Comparison of ENCODE assay signal across 20 cellular contexts in genomic region chr16:17830651-17831050, GRCh38.
"Had no signal": no experiment of that assay in that cellular context is flagged by ENCODE, and none has a peak within 500 bp of the region (broad histone marks: within the 10 kb centered on the region; RNA-seq: fewer than 3 reads in every experiment).

No MANE protein-coding gene starts in this region.

- H3K9me3 Mint-ChIP-seq: dendritic cell treated with granulocyte-macrophage colony-stimulating factor and Interleukin-4, amounts not matched to agents 40 ng/mL and 50 ng/mL, for 4 days; natural killer cell; neural progenitor cell; stimulated activated effector memory CD8-positive, alpha-beta T cell treated with anti-CD3 and anti-CD28 coated beads, Interleukin-12 subunit alpha, Interleukin-12 subunit beta, amount 100 ng/mL, for 72 hours; stimulated activated naive CD8-positive, alpha-beta T cell treated with anti-CD3 and anti-CD28 coated beads, Interleukin-15, Interleukin-2, amounts not matched to agents 100 ng/mL and 50 ng/mL, for 24 hours had no signal

- H3K27me3 Mint-ChIP-seq: dendritic cell treated with granulocyte-macrophage colony-stimulating factor and Interleukin-4, amounts not matched to agents 40 ng/mL and 50 ng/mL, for 4 days had no signal

- H3K4me2 ChIP-seq: neural progenitor cell had no signal

- H3K4me3 Mint-ChIP-seq: dendritic cell treated with granulocyte-macrophage colony-stimulating factor and Interleukin-4, amounts not matched to agents 40 ng/mL and 50 ng/mL, for 4 days; natural killer cell; neural progenitor cell; stimulated activated effector memory CD8-positive, alpha-beta T cell treated with anti-CD3 and anti-CD28 coated beads, Interleukin-12 subunit alpha, Interleukin-12 subunit beta, amount 100 ng/mL, for 72 hours; stimulated activated naive CD8-positive, alpha-beta T cell treated with anti-CD3 and anti-CD28 coated beads, Interleukin-15, Interleukin-2, amounts not matched to agents 100 ng/mL and 50 ng/mL, for 24 hours had no signal

- H3K9me3 ChIP-seq: gastroesophageal sphincter, prostate gland, right lobe of liver, testis, tibial nerve, upper lobe of right lung had no signal

- H3K27ac Mint-ChIP-seq: dendritic cell treated with granulocyte-macrophage colony-stimulating factor and Interleukin-4, amounts not matched to agents 40 ng/mL and 50 ng/mL, for 4 days; natural killer cell; neural progenitor cell; stimulated activated effector memory CD8-positive, alpha-beta T cell treated with anti-CD3 and anti-CD28 coated beads, Interleukin-12 subunit alpha, Interleukin-12 subunit beta, amount 100 ng/mL, for 72 hours; stimulated activated naive CD8-positive, alpha-beta T cell treated with anti-CD3 and anti-CD28 coated beads, Interleukin-15, Interleukin-2, amounts not matched to agents 100 ng/mL and 50 ng/mL, for 24 hours had no signal

- H3K36me3 ChIP-seq: gastroesophageal sphincter, neural progenitor cell, prostate gland, right lobe of liver, tibial nerve, upper lobe of right lung had no signal

- H3K27ac ChIP-seq: gastroesophageal sphincter, neural progenitor cell, parathyroid adenoma, prostate gland, right lobe of liver, testis, tibial nerve, upper lobe of right lung had no signal

- DNase-seq: cerebellar nuclear complex; erythroblast; glutamatergic neuron; islet precursor cell; mammary epithelial cell; natural killer cell; occipital lobe; right lobe of liver; stimulated activated CD4-positive, alpha-beta T cell treated with anti-CD3 and anti-CD28 coated beads, Interleukin-4, amount 100 ng/mL, for 1 hour; stimulated activated CD8-positive, alpha-beta memory T cell treated with anti-CD3 and anti-CD28 coated beads, Interleukin-4, amount 100 ng/mL, for 48 hours; testis; upper lobe of right lung had no signal

- H3K27me3 ChIP-seq: gastroesophageal sphincter, neural progenitor cell, right lobe of liver, testis, tibial nerve, upper lobe of right lung had no signal

- H3K9ac ChIP-seq: neural progenitor cell, parathyroid adenoma had no signal

- H2AFZ ChIP-seq: neural progenitor cell, parathyroid adenoma had no signal

- H3K79me2 ChIP-seq: parathyroid adenoma had no signal

- H3K4me1 Mint-ChIP-seq: natural killer cell; stimulated activated effector memory CD8-positive, alpha-beta T cell treated with anti-CD3 and anti-CD28 coated beads, Interleukin-12 subunit alpha, Interleukin-12 subunit beta, amount 100 ng/mL, for 72 hours had no signal

- H3K4me3 ChIP-seq: gastroesophageal sphincter, neural progenitor cell, prostate gland, right lobe of liver, testis, tibial nerve, upper lobe of right lung had no signal

- H3K4me1 ChIP-seq: neural progenitor cell, parathyroid adenoma, prostate gland, right lobe of liver, testis, tibial nerve, upper lobe of right lung had no signal

- H3K36me3 Mint-ChIP-seq: natural killer cell; neural progenitor cell; stimulated activated effector memory CD8-positive, alpha-beta T cell treated with anti-CD3 and anti-CD28 coated beads, Interleukin-12 subunit alpha, Interleukin-12 subunit beta, amount 100 ng/mL, for 72 hours had no signal
